ENCODE assay signal across 8 cellular contexts in genomic region chr5:154857534-154858250, GRCh38. TPM values are rescaled to one million over a fixed set of nuclear protein-coding genes. Genes with fewer than 3 reads are reported as not detected.
A peak's percentile ranks its signal among the peaks of the same experiment; 100 is the strongest.
DNase-seq lines count a peak whose midpoint lies in the region; ATAC-seq and TF ChIP-seq lines count a peak whose summit lies in the region.

No MANE protein-coding gene starts in this region.

- peak overlapping the region; percentile 99 for H3K27ac Mint-ChIP-seq in activated T-helper 17 cell treated with anti-CD3 and anti-CD28 coated beads, Interleukin-2, amount 50 U/mL, for 72 hours
- H3K27ac Mint-ChIP-seq in natural killer cell = peak overlapping the region; percentile 96 to 98

- H3K4me1 Mint-ChIP-seq in activated T-helper 17 cell treated with anti-CD3 and anti-CD28 coated beads, Interleukin-2, amount 50 U/mL, for 72 hours = peaks cover 13% of the 10 kb centered on the region
- H3K4me1 Mint-ChIP-seq in natural killer cell = peaks cover 54 to 56% of the 10 kb centered on the region in 2 donors

- H3K27me3 Mint-ChIP-seq in activated T-helper 17 cell treated with anti-CD3 and anti-CD28 coated beads, Interleukin-2, amount 50 U/mL, for 72 hours = no peaks in the 10 kb centered on the region
- no peaks in the 10 kb centered on the region for H3K27me3 Mint-ChIP-seq in natural killer cell (ENCODE audit: low read depth in 2 of 2)

- no peaks in the 10 kb centered on the region for H3K9me3 Mint-ChIP-seq in activated T-helper 17 cell treated with anti-CD3 and anti-CD28 coated beads, Interleukin-2, amount 50 U/mL, for 72 hours
- no peaks in the 10 kb centered on the region for H3K9me3 Mint-ChIP-seq in natural killer cell

- ATAC-seq in GM21737 (IDR thresholded peaks at IDR 0.05; ENCODE audit: unreplicated experiment) (peak; percentile 59), natural killer cell (peak; percentile 53 to 68 (median 59))
- ATAC-seq in activated T-helper 17 cell treated with anti-CD3 and anti-CD28 coated beads, Interleukin-2, amount 50 U/mL, for 72 hours (replicated peaks) = peak; percentile 74

- TF ChIP-seq CTCF in fibroblast of mammary gland (conservative IDR thresholded peaks at IDR 0.05; ENCODE audit: control insufficient read depth, insufficient read depth, low read depth, low read length) (no peak), natural killer cell (IDR thresholded peaks at IDR 0.05) (no peak)

- H3K4me3 ChIP-seq in fibroblast of mammary gland (ENCODE audit: control insufficient read depth, low read depth, low read length) = peak overlapping the region; percentile 90

- DNase-seq in DMS79 treated with DMSO at 0.1 percent for 48 hours (lab: John Stamatoyannopoulos, UW) (peak; percentile 88), KG1 (lab: John Stamatoyannopoulos, UW) (peak; percentile 48), RKO (ENCODE audit: low spot score) (peak; percentile 97), fibroblast of mammary gland (ENCODE audit: low read depth) (peak; percentile 97), natural killer cell (peak; percentile 78)
- peak; percentile 86 to 96 (median 92) for DNase-seq in stimulated activated naive CD4-positive, alpha-beta T cell (lab: John Stamatoyannopoulos, UW)

- intact Hi-C loops in natural killer cell (cut with micrococcal nuclease) = loop anchor here (1.0 to 5.0 kb wide), 4 partner anchors 83 to 665 kb away; partner anchors contain the start of genes GALNT10, LARP1, MRPL22 and SAP30L

- H3K4me3 Mint-ChIP-seq in activated T-helper 17 cell treated with anti-CD3 and anti-CD28 coated beads, Interleukin-2, amount 50 U/mL, for 72 hours = peak overlapping the region; percentile 85
- H3K4me3 Mint-ChIP-seq in natural killer cell = peak overlapping the region; percentile 94

- peaks cover 47% of the 10 kb centered on the region for H3K36me3 Mint-ChIP-seq in activated T-helper 17 cell treated with anti-CD3 and anti-CD28 coated beads, Interleukin-2, amount 50 U/mL, for 72 hours (ENCODE audit: low read depth)
- no peaks in the 10 kb centered on the region for H3K36me3 Mint-ChIP-seq in natural killer cell

RNA-seq across cellular contexts. Expression of gene CNOT8, which starts 0.7 kb away (rescaled TPM):
- total RNA-seq in activated T-helper 17 cell treated with anti-CD3 and anti-CD28 coated beads, Interleukin-2, amount 50 U/mL, for 72 hours = 100 to 1,000 TPM in 1 of 2 donors, 10 to 100 TPM in 1; 87.4 to 173 TPM
- 100 to 1,000 TPM; 115 to 128 (median 124) TPM for total RNA-seq in natural killer cell

RNA-seq across cellular contexts. Expression of gene FAXDC2, which starts 7.3 kb away (rescaled TPM):
- total RNA-seq in activated T-helper 17 cell treated with anti-CD3 and anti-CD28 coated beads, Interleukin-2, amount 50 U/mL, for 72 hours = not detected
- total RNA-seq in natural killer cell = 1 to 10 TPM in 2 of 3 donors, under 1 TPM in 1; 0.48 to 2.9 (median 1.4) TPM

Comparison
In these comparisons a context has a peak if more than half of its experiments do, and no peak if none do; other contexts are left out.
1. Peak in every context shown above with its lines: DNase-seq, ATAC-seq and H3K4me3 ChIP-seq.